ENCODE assay signal across 22 cellular contexts in the genomic region with DNA sequence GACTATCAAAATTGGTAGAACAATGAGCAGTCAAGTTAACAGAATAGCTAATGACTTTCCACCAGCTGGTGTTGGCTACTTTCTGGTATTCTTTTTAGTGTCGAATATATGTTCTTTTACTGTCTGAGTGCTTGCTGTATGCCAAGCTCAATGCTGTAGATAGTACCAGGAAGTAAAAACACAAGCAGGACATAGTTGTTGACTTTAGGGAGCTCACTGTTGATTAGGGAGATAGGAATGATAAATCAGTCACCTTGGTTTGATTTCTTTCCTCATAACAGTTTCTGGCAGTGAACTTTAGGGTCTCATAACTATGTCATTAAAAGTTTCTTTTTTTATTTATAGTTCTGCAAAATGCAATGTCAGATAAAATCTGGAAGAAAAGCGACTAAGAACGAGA. TPM values are rescaled to one million over a fixed set of nuclear protein-coding genes. Genes with fewer than 3 reads are reported as not detected.
A peak's percentile ranks its signal among the peaks of the same experiment; 100 is the strongest.
DNase-seq lines count a peak whose midpoint lies in the region; ATAC-seq, FAIRE-seq and TF ChIP-seq lines count a peak whose summit lies in the region.
"Had no signal": no experiment of that assay in that cellular context is flagged by ENCODE, and none has a peak within 500 bp of the region (broad histone marks: within the 10 kb centered on the region; RNA-seq: fewer than 3 reads in every experiment).

No MANE protein-coding gene starts in this region.

- WGBS in small intestine, 3 donors, result 44 to 71% (median 57%) methylated on average over 3 of the region's 3 CpGs

- H3K36me3 ChIP-seq in Loucy (ENCODE audit: insufficient read depth, low read length) (peaks cover 54% of the 10 kb centered on the region; the same call in 1 of the 2 replicates), small intestine (ENCODE audit: control insufficient read depth in 2 of 2, insufficient read depth in 2 of 2, low read length in 2 of 2) (peaks cover 20 to 24% of the 10 kb centered on the region in 2 donors)

- TF ChIP-seq CTCF in Loucy (conservative IDR thresholded peaks at IDR 0.05; ENCODE audit: low read length), result no peak

- peaks cover 23% of the 10 kb centered on the region; the same call in 1 of the 2 replicates for H3K79me2 ChIP-seq in Loucy (ENCODE audit: insufficient read depth, low read length)

- peak overlapping the region; percentile 74 for H3K4me2 ChIP-seq in Loucy (ENCODE audit: low read depth, low read length, poor library complexity, severe bottlenecking)

- H3K9me3 ChIP-seq in Loucy (ENCODE audit: insufficient read depth, low read depth, low read length) (no peaks in the 10 kb centered on the region), small intestine (ENCODE audit: control insufficient read depth, low read depth) (no peaks in the 10 kb centered on the region)
- H3K9me3 ChIP-seq: BE2C, Caco-2, SJCRH30 had no signal

- no peak for DNase-seq in GM12891 (ENCODE audit: insufficient read length, low spot score)
- no peak for DNase-seq in left colon
- DNase-seq in small intestine, result peak; percentile 37
- DNase-seq in NOMO-1 treated with dmso at 0.1 percent for 144 hours (lab: John Stamatoyannopoulos, UW; ENCODE audit: unreplicated experiment), result no peak
- DNase-seq in LoVo (ENCODE audit: low spot score), result no peak
- no peak for DNase-seq in NCI-H146 treated with DMSO at 0.1 percent for 48 hours (lab: John Stamatoyannopoulos, UW; ENCODE audit: unreplicated experiment)
- DNase-seq: BE2C; Caco-2; CD4-positive, CD25-positive, alpha-beta regulatory T cell; DMS79; H7; NCI-H1105 treated with DMSO at 0.1 percent for 48 hours; NCI-H1694; NCI-H2081 treated with DMSO at 0.1 percent for 48 hours; NCI-H2171 treated with DMSO at 0.1 percent for 48 hours; NCI-H524 treated with DMSO at 0.1 percent for 48 hours; NCI-H82; SJCRH30; T-cell had no signal

- TF ChIP-seq POLR2A in GM12891 (IDR thresholded peaks at IDR 0.05; ENCODE audit: low read depth, low read length), result no peak

- peak; percentile 90 for ATAC-seq in left colon
- ATAC-seq: K562, T-cell had no signal

- no peaks in the 10 kb centered on the region for H3K9me2 ChIP-seq in Loucy (replicated peaks; ENCODE audit: low read depth, low read length)

- no peak overlapping the region for H2AFZ ChIP-seq in Loucy (ENCODE audit: low read length)

- FAIRE-seq in GM12891 (lab: Jason Lieb, UNC) (peak; percentile 9), small intestine (lab: Jason Lieb, UNC) (no peak)
- FAIRE-seq: K562, RCC 7860 had no signal

- peaks cover 9% of the 10 kb centered on the region for H4K20me1 ChIP-seq in Loucy (ENCODE audit: insufficient read depth, low read length, poor library complexity, severe bottlenecking)

- peak overlapping the region; percentile 28 for H3K9ac ChIP-seq in Loucy (ENCODE audit: low read depth, low read length, poor library complexity, severe bottlenecking)

- H3K4me3 ChIP-seq in Loucy (ENCODE audit: low read length, poor library complexity, severe bottlenecking) (peak overlapping the region; percentile 8), small intestine (ENCODE audit: low read depth in 1 of 2, low read length in 2 of 2) (no peak overlapping the region)
- H3K4me3 ChIP-seq: K562, SJCRH30 had no signal

- H3F3A ChIP-seq in Loucy (ENCODE audit: low read depth), result no peaks in the 10 kb centered on the region

- H3K27ac ChIP-seq in small intestine (ENCODE audit: low read depth in 1 of 2, low read length in 1 of 2), result no peak overlapping the region
- H3K27ac ChIP-seq: SJCRH30 had no signal

- intact Hi-C loops in left colon (cut with DNase I, micrococcal nuclease), result no loop called here

- H3K4me1 ChIP-seq in Loucy (ENCODE audit: insufficient read depth, low read length, poor library complexity, severe bottlenecking) (peaks cover 30% of the 10 kb centered on the region), small intestine (ENCODE audit: control insufficient read depth in 2 of 2, insufficient read depth in 1 of 2, low read depth in 1 of 2, low read length in 1 of 2) (peaks cover 0 to 4% of the 10 kb centered on the region in 2 donors)
- H3K4me1 ChIP-seq: BE2C, Caco-2, SJCRH30 had no signal

- H3K27me3 ChIP-seq in Loucy (ENCODE audit: insufficient read depth, low read length, poor library complexity, severe bottlenecking) (no peaks in the 10 kb centered on the region), small intestine (ENCODE audit: control insufficient read depth in 2 of 2, insufficient read depth in 2 of 2, low read length in 2 of 2) (no peaks in the 10 kb centered on the region)
- H3K27me3 ChIP-seq: BE2C, SJCRH30 had no signal

TF ChIP-seq in GM12891, 5 proteins besides CTCF, POLR2A, EP300 and RAD21:
- TF ChIP-seq SPI1 (IDR thresholded peaks at IDR 0.05; ENCODE audit: low read depth, low read length) (no peak), POLR2AphosphoS5 (IDR thresholded peaks at IDR 0.05; ENCODE audit: low read depth, low read length) (no peak), PAX5 (IDR thresholded peaks at IDR 0.05; ENCODE audit: insufficient read depth, low read length, severe bottlenecking) (no peak), TAF1 (IDR thresholded peaks at IDR 0.05; ENCODE audit: low read depth, low read length) (no peak), POU2F2 (IDR thresholded peaks at IDR 0.05; ENCODE audit: low read depth, low read length) (no peak)

RNA-seq across cellular contexts. Expression of a gene that starts 9.0 kb away (rescaled TPM):
- polyA plus RNA-seq in GM12891 (2012; ENCODE audit: low read depth, missing spikeins), result 10.3 TPM
- 10 to 100 TPM; 16.9 to 19.7 TPM for total RNA-seq in left colon
- polyA plus RNA-seq in small intestine, result 10 to 100 TPM in 1 of 3 donors, 1 to 10 TPM in 2; 7.0 to 10.7 (median 7.2) TPM

RNA-seq across cellular contexts. Expression of a gene that starts 33.4 kb away (rescaled TPM):
- 17.6 TPM for polyA plus RNA-seq in GM12891 (2012; ENCODE audit: low read depth, missing spikeins)
- total RNA-seq in left colon, result 10 to 100 TPM; 62.4 to 63.2 TPM
- polyA plus RNA-seq in small intestine, result 100 to 1,000 TPM in 2 of 3 donors, 10 to 100 TPM in 1; 46.6 to 112 (median 101) TPM
